Comparison of ENCODE assay signal across 8 cellular contexts in the genomic region with DNA sequence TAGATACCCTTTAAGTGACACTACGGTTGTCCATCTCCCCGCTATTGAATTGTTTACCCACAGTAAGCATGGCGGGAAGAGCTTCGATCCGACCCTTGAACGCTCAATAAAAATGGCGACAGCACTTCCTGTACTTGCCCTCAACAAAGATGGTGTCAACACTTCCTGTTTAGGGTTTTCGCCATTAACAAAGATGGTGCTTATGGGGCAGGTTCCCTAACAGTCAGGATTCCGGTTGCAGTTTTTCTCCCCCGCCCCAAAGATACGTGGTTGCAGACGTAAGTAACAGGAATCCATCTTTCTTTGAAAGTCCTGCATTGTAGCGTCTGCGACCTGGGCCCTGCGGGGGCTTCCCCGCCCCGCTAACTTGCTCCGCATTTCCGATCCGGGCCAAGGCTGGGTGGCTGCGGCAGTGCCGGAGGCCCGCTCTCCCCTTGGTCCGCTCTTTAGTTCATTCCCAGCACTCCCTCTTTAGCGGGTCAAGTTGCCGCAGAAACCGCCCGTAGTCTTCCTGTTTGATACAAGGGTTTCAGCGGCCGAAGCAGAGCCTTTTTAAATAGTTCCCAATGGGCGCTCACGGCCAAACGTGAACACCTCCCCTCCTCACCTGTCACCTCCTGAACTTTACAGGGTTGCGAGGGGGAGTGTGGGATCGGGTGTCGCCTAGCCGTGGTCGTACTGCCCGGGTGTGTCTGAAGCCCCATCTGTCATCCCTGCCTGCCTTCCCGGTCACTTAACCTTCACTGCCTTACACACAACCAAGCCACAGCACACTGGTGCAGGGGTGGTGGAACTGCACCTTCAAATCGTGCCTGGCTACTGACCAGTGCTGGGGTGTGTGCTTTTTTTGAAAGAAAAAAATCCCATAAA. TPM values are rescaled to one million over a fixed set of nuclear protein-coding genes. Genes with fewer than 3 reads are reported as not detected.
DNase-seq lines count a peak whose midpoint lies in the region; ATAC-seq, FAIRE-seq and TF ChIP-seq lines count a peak whose summit lies in the region.

A gene (plus strand): TSS at position 181 of the 870 bp plus-strand sequence.

- no peaks in the 10 kb centered on the region for H3K9me3 ChIP-seq in small intestine (ENCODE audit: control insufficient read depth, low read depth)

- H3K4me3 ChIP-seq in AG04449 (ENCODE audit: low read depth, low read length) (peak within 1 kb of the TSS; percentile 78), WI38 (ENCODE audit: low read depth, low read length) (peak within 1 kb of the TSS; percentile 72), bronchial epithelial cell (ENCODE audit: low read depth, low read length) (peak within 1 kb of the TSS; percentile 60), small intestine (ENCODE audit: low read depth in 1 of 2, low read length in 2 of 2) (peak within 1 kb of the TSS; percentile 58 to 96)

- CTCF ChIA-PET in AG04449 (lab: Yijun Ruan, JAX), result interaction anchor here (1.0 to 1.5 kb wide), 3 partner anchors 108 to 424 kb away, joined by 3 to 17 read pairs (median 3); no protein-coding TSS in a partner anchor

- peak; percentile 92 for DNase-seq in AG04449 (ENCODE audit: low read depth, low spot score)
- DNase-seq in NCI-H2227 (lab: John Stamatoyannopoulos, UW; ENCODE audit: unreplicated experiment), result peak; percentile 98
- DNase-seq in bronchial epithelial cell (ENCODE audit: low read depth), result peak; percentile 95
- peak; percentile 83 for DNase-seq in iPS-NIHi11 (ENCODE audit: low spot score)
- DNase-seq in small intestine, result peak; percentile 97

- FAIRE-seq in bronchial epithelial cell (lab: Jason Lieb, UNC), result no peak
- FAIRE-seq in small intestine (lab: Jason Lieb, UNC), result no peak

- H3K27me3 ChIP-seq in bronchial epithelial cell (ENCODE audit: control insufficient read depth, insufficient read depth, low read length), result no peaks in the 10 kb centered on the region
- no peaks in the 10 kb centered on the region for H3K27me3 ChIP-seq in small intestine (ENCODE audit: control insufficient read depth in 2 of 2, insufficient read depth in 2 of 2, low read length in 2 of 2)

- TF ChIP-seq CTCF in AG04449 (IDR thresholded peaks at IDR 0.05; ENCODE audit: insufficient read depth, low read length, missing control alignments) (no peak), WI38 (IDR thresholded peaks at IDR 0.05; ENCODE audit: low read depth, low read length) (no peak), bronchial epithelial cell (IDR thresholded peaks at IDR 0.05; ENCODE audit: insufficient read depth, low read length, severe bottlenecking) (no peak)

- ATAC-seq in GM18873 (IDR thresholded peaks at IDR 0.05; ENCODE audit: low FRiP score, unreplicated experiment) (peak; percentile 96), HG03139 (IDR thresholded peaks at IDR 0.05; ENCODE audit: unreplicated experiment) (peak; percentile 89)

- POLR2A ChIA-PET in AG04449 (lab: Yijun Ruan, JAX), result interaction anchor here (1.0 kb wide), 1 partner anchor 10 kb away, joined by 3 read pairs; no protein-coding TSS in a partner anchor

- H3K36me3 ChIP-seq in bronchial epithelial cell (ENCODE audit: control insufficient read depth, insufficient read depth, low read length) (no peaks in the 10 kb centered on the region), small intestine (ENCODE audit: control insufficient read depth in 2 of 2, insufficient read depth in 2 of 2, low read length in 2 of 2) (no peaks in the 10 kb centered on the region)

- peak within 1 kb of the TSS; percentile 99 to 100 for H3K27ac ChIP-seq in small intestine (ENCODE audit: low read depth in 1 of 2, low read length in 1 of 2)

- 0 to 1% (median 0%) methylated on average over 41 of the region's 41 CpGs for WGBS in small intestine, 3 donors

- H3K4me1 ChIP-seq in small intestine (ENCODE audit: control insufficient read depth in 2 of 2, insufficient read depth in 1 of 2, low read depth in 1 of 2, low read length in 1 of 2), result no peaks in the 10 kb centered on the region

RNA-seq across cellular contexts. Expression of the gene that starts here (rescaled TPM):
- total RNA-seq in bronchial epithelial cell, result 11.8 and 15.4 TPM in 2 replicates
- 10 to 100 TPM; 19.0 to 49.4 (median 31.3) TPM for polyA plus RNA-seq in small intestine

Comparison
In these comparisons a context has a peak if more than half of its experiments do, and no peak if none do; other contexts are left out.
1. Peak in every context shown above with its lines: DNase-seq, ATAC-seq, H3K4me3 ChIP-seq and H3K27ac ChIP-seq.